1 cellular context compared by ENCODE assay signal in genomic region chr9:112404367-112404979, GRCh38.
TF ChIP-seq lines count a peak whose summit lies in the region.

No MANE protein-coding gene starts in this region.

TF ChIP-seq in HEK293, 187 proteins besides CTCF, POLR2A, EP300 and RAD21 (continued from another document):
- no peak for TF ChIP-seq PRDM2 (tag by site-specific recombination; IDR thresholded peaks at IDR 0.05; ENCODE audit: borderline replicate concordance)
